In genomic region chr20:380763-381580, GRCh38 we compare ENCODE assay signal across 1 cellular context.
A peak's percentile ranks its signal among the peaks of the same experiment; 100 is the strongest.
TF ChIP-seq lines count a peak whose summit lies in the region.

No MANE protein-coding gene starts in this region.

TF ChIP-seq in HepG2, 621 proteins besides CTCF, POLR2A, EP300 and RAD21 (continued from another document and continues in another):
- TF ChIP-seq CREB3 (CRISPR knock-in tag; IDR thresholded peaks at IDR 0.05) = peak; percentile 58
- TF ChIP-seq ARNT (IDR thresholded peaks at IDR 0.05) = no peak
- peak; percentile 46 for TF ChIP-seq KDM5A (IDR thresholded peaks at IDR 0.05; ENCODE audit: borderline replicate concordance, low read length)
- TF ChIP-seq NFRKB (IDR thresholded peaks at IDR 0.05) = no peak
- peak; percentile 86 for TF ChIP-seq AFF4 (CRISPR knock-in tag; IDR thresholded peaks at IDR 0.05)
- peak; percentile 58 for TF ChIP-seq KMT2A (CRISPR knock-in tag; IDR thresholded peaks at IDR 0.05)
- TF ChIP-seq ZNF318 (CRISPR knock-in tag; IDR thresholded peaks at IDR 0.05) = no peak
- TF ChIP-seq BCLAF1 (IDR thresholded peaks at IDR 0.05) = no peak
- no peak for TF ChIP-seq JUNB (CRISPR knock-in tag; IDR thresholded peaks at IDR 0.05; ENCODE audit: borderline replicate concordance)
- TF ChIP-seq ZNF543 (CRISPR knock-in tag; IDR thresholded peaks at IDR 0.05) = peak; percentile 90
- no peak; a peak in 1 of 4 replicates for TF ChIP-seq NR2F1 (CRISPR knock-in tag; IDR thresholded peaks at IDR 0.05)
- peak; percentile 70 for TF ChIP-seq ZNF503 (CRISPR knock-in tag; IDR thresholded peaks at IDR 0.05)
- 0 out of 2 replicates have a peak, but pooled peaks have one; percentile 65 for TF ChIP-seq ZNF383 (CRISPR knock-in tag; IDR thresholded peaks at IDR 0.05; ENCODE audit: borderline replicate concordance)
- no peak for TF ChIP-seq ZFP82 (CRISPR knock-in tag; IDR thresholded peaks at IDR 0.05; ENCODE audit: borderline replicate concordance)
- TF ChIP-seq E2F1 (CRISPR knock-in tag; IDR thresholded peaks at IDR 0.05) = 0 out of 2 replicates have a peak, but pooled peaks have one; percentile 63
- TF ChIP-seq PLRG1 (conservative IDR thresholded peaks at IDR 0.05) = no peak
- no peak for TF ChIP-seq ZNF407 (CRISPR knock-in tag; IDR thresholded peaks at IDR 0.05; ENCODE audit: not compliant biosample characterization)
- TF ChIP-seq ZNF10 (CRISPR knock-in tag; IDR thresholded peaks at IDR 0.05; ENCODE audit: borderline replicate concordance, low read depth) = 0 out of 2 replicates have a peak, but pooled peaks have one; percentile 38
- TF ChIP-seq SCMH1 (CRISPR knock-in tag; IDR thresholded peaks at IDR 0.05; ENCODE audit: borderline replicate concordance) = no peak
- TF ChIP-seq MYC (CRISPR knock-in tag; IDR thresholded peaks at IDR 0.05; ENCODE audit: borderline replicate concordance) = peak; percentile 85
- peak; percentile 96 for TF ChIP-seq KLF12 (CRISPR knock-in tag; IDR thresholded peaks at IDR 0.05; ENCODE audit: borderline replicate concordance)
